1 cellular context compared by ENCODE assay signal in genomic region chr5:126472538-126472889, GRCh38.
TF ChIP-seq lines count a peak whose summit lies in the region.

No MANE protein-coding gene starts in this region.

TF ChIP-seq in WTC11, 78 proteins besides CTCF, POLR2A, EP300 and RAD21 (continued from another document):
- TF ChIP-seq ZMAT4 (CRISPR knock-in tag; IDR thresholded peaks at IDR 0.05) = no peak
- TF ChIP-seq CDX4 (CRISPR knock-in tag; IDR thresholded peaks at IDR 0.05; ENCODE audit: borderline replicate concordance) = no peak
- TF ChIP-seq FOXP1 (CRISPR knock-in tag; IDR thresholded peaks at IDR 0.05; ENCODE audit: borderline replicate concordance) = no peak
- TF ChIP-seq E2F4 (CRISPR knock-in tag; IDR thresholded peaks at IDR 0.05; ENCODE audit: borderline replicate concordance, low read depth) = no peak
- TF ChIP-seq TCF7 (CRISPR knock-in tag; IDR thresholded peaks at IDR 0.05; ENCODE audit: low read depth) = no peak
- TF ChIP-seq OVOL2 (CRISPR knock-in tag; IDR thresholded peaks at IDR 0.05; ENCODE audit: borderline replicate concordance) = no peak
- TF ChIP-seq CREB1 (CRISPR knock-in tag; IDR thresholded peaks at IDR 0.05) = no peak
- TF ChIP-seq NR1H2 (CRISPR knock-in tag; IDR thresholded peaks at IDR 0.05) = no peak
- no peak for TF ChIP-seq SOX15 (CRISPR knock-in tag; IDR thresholded peaks at IDR 0.05)
- no peak for TF ChIP-seq CBFB (CRISPR knock-in tag; IDR thresholded peaks at IDR 0.05; ENCODE audit: low read depth)
